Comparison of ENCODE assay signal across 28 cellular contexts in the genomic region with DNA sequence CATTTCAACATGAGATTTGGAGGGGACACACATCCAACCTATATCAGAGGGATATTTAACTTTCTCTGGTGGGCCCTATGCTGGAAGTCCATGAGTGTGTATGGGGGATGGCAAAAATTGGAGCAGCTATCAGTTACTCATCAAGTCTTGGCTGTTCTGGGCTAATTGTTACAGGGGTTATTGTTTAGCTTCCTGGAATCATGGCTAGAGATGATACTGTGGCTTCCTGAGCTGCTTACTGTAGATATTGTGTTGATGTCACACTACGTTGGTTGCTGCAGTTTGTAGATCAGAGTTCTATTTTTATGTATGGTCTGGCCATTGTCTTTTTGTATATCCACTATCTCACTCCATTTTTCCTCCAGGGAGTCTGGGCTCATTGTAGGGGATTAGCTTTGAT. TPM values are rescaled to one million over a fixed set of nuclear protein-coding genes. Genes with fewer than 3 reads are reported as not detected.
DNase-seq lines count a peak whose midpoint lies in the region; FAIRE-seq and TF ChIP-seq lines count a peak whose summit lies in the region.
"Had no signal": no experiment of that assay in that cellular context is flagged by ENCODE, and none has a peak within 500 bp of the region (broad histone marks: within the 10 kb centered on the region; RNA-seq: fewer than 3 reads in every experiment).

No MANE protein-coding gene starts in this region.

- H3K23me2 ChIP-seq in H1 (ENCODE audit: low read depth, low read length): peaks cover 2% of the 10 kb centered on the region; the same call in 1 of the 2 replicates

- H3K9ac ChIP-seq in H1 (replicated peaks in 1 of 4; ENCODE audit: extremely low read depth in 1 of 4, low read depth in 3 of 4, low read length in 3 of 4): no peak overlapping the region
- H3K9ac ChIP-seq: BLaER1 had no signal

- TF ChIP-seq EP300 in H1 (IDR thresholded peaks at IDR 0.05; ENCODE audit: borderline replicate concordance in 1 of 2, low read depth in 2 of 2, low read length in 2 of 2): no peak

- FAIRE-seq in H1 (lab: Jason Lieb, UNC): no peak
- FAIRE-seq: A549, GM12878, GM12892, GM18507 had no signal

- no peak overlapping the region for H3K23ac ChIP-seq in H1 (ENCODE audit: insufficient read length)

- POLR2A ChIA-PET in H1 (lab: Charles Lee; ENCODE audit: partially characterized antibody): interaction anchor here (1.0 kb wide), 1 partner anchor 12 kb away, joined by 3 read pairs; no protein-coding TSS in a partner anchor

- H3K79me1 ChIP-seq in H1 (ENCODE audit: low read depth, low read length): no peaks in the 10 kb centered on the region

- no peak overlapping the region for H2BK120ac ChIP-seq in H1 (replicated peaks; ENCODE audit: low read depth, low read length)

- H3K4ac ChIP-seq in H1 (replicated peaks; ENCODE audit: insufficient read length, low read depth, low read length): no peak overlapping the region

- H3K4me3 ChIP-seq in ACC112 (ENCODE audit: low read depth, low read length): no peak overlapping the region
- H3K4me3 ChIP-seq in H1 (ENCODE audit: extremely low read depth in 1 of 4, insufficient read depth in 2 of 4, low read depth in 3 of 4, low read length in 4 of 4): no peak overlapping the region
- H3K4me3 ChIP-seq in neutrophil (ENCODE audit: low read depth in 1 of 2, low read length in 1 of 2): no peak overlapping the region
- no peak overlapping the region for H3K4me3 ChIP-seq in prostate gland
- H3K4me3 ChIP-seq: A549, BLaER1, GM12878 had no signal

- H2BK20ac ChIP-seq in H1 (ENCODE audit: low read length): peak overlapping the region; percentile 72; the same call in 1 of the 2 replicates

- DNase-seq in H1 (ENCODE audit: low read depth in 1 of 2, low spot score in 2 of 2): no peak
- no peak for DNase-seq in prostate gland (ENCODE audit: low spot score)
- DNase-seq in activated naive CD4-positive, alpha-beta T cell treated with anti-CD3 and anti-CD28 coated beads, Interleukin-2, amount 50 U/mL, for 16 hours: no peak
- DNase-seq: ACHN; BE2C; C1 segment of cervical spinal cord; CD4-positive, alpha-beta memory T cell; CD4-positive, CD25-positive, alpha-beta regulatory T cell; CD8-positive, alpha-beta memory T cell; COR-L47; DMS 273 treated with DMSO at 0.1 percent for 48 hours; DMS153; DMS53; DMS79; DND-41; EL; GDM1 had no signal

- TF ChIP-seq CTCF in H1 (IDR thresholded peaks at IDR 0.05; ENCODE audit: control extremely low read depth in 1 of 3, insufficient read depth in 1 of 3, low read depth in 1 of 3, low read length in 3 of 3) (no peak), neutrophil (IDR thresholded peaks at IDR 0.05) (no peak), prostate gland (IDR thresholded peaks at IDR 0.05) (no peak)

- no peak overlapping the region for H3K56ac ChIP-seq in H1 (replicated peaks; ENCODE audit: insufficient read length, low read depth, low read length)

- H4K8ac ChIP-seq in H1 (ENCODE audit: extremely low read depth, insufficient read depth, low read length): no peak overlapping the region

- TF ChIP-seq POLR2A in H1 (IDR thresholded peaks at IDR 0.05; ENCODE audit: control extremely low read depth in 1 of 2, low read depth in 2 of 2, low read length in 2 of 2) (no peak), prostate gland (IDR thresholded peaks at IDR 0.05) (no peak)

- H4K5ac ChIP-seq in H1 (ENCODE audit: insufficient read length, low read depth, low read length): no peak overlapping the region

- H3K9me3 ChIP-seq in H1 (ENCODE audit: insufficient read depth in 2 of 2, low read depth in 1 of 2, low read length in 1 of 2): peaks cover 5 to 19% of the 10 kb centered on the region in 2 experiments
- no peaks in the 10 kb centered on the region for H3K9me3 ChIP-seq in neutrophil
- H3K9me3 ChIP-seq in prostate gland: no peaks in the 10 kb centered on the region
- H3K9me3 ChIP-seq: BE2C had no signal

- CTCF ChIA-PET in H1 (lab: Charles Lee; ENCODE audit: partially characterized antibody): interaction anchor here (0.6 to 0.8 kb wide), 2 partner anchors 14 to 140 kb away, joined by 3 to 4 read pairs; no protein-coding TSS in a partner anchor

- WGBS in H1 (ENCODE audit: extremely low coverage in 1 of 2, insufficient coverage in 1 of 2, insufficient read length in 1 of 2, insufficient replicate concordance in 2 of 2, low coverage in 1 of 2, low lambda C conversion rate in 2 of 2, missing lambda C conversion rate in 1 of 2), 2 experiments: 94% methylated on average over 1 of the region's 1 CpG; no CpG with 5 or more reads in 1 of the 2 experiments
- 100% methylated on average over 1 of the region's 1 CpG for WGBS in prostate gland

- H3K4me2 ChIP-seq in H1 (ENCODE audit: insufficient read depth in 1 of 2, low read depth in 2 of 2, low read length in 2 of 2): no peak overlapping the region
- H3K4me2 ChIP-seq: A549, BLaER1 had no signal

- no peaks in the 10 kb centered on the region; the same call in 1 of the 2 replicates for H3K36me3 ChIP-seq in ACC112 (ENCODE audit: insufficient read depth, low read length)
- no peaks in the 10 kb centered on the region for H3K36me3 ChIP-seq in H1 (ENCODE audit: control insufficient read depth in 2 of 4, insufficient read depth in 4 of 4, low read length in 3 of 4)
- no peaks in the 10 kb centered on the region for H3K36me3 ChIP-seq in neutrophil
- H3K36me3 ChIP-seq in prostate gland: no peaks in the 10 kb centered on the region
- H3K36me3 ChIP-seq: BE2C, BLaER1 had no signal

- peaks cover 41% of the 10 kb centered on the region for H3K4me1 ChIP-seq in ACC112 (ENCODE audit: control insufficient read depth, insufficient read depth, low read length, unreplicated experiment)
- peaks cover 0 to 10% (median 5%) of the 10 kb centered on the region in 4 experiments; a peak in 6 of 7 replicates for H3K4me1 ChIP-seq in H1 (replicated peaks in 1 of 4; ENCODE audit: control insufficient read depth in 3 of 4, insufficient read depth in 4 of 4, low read length in 3 of 4)
- peaks cover 43 to 54% of the 10 kb centered on the region in 2 experiments for H3K4me1 ChIP-seq in neutrophil (ENCODE audit: control insufficient read depth in 1 of 2, insufficient read depth in 1 of 2, low read depth in 1 of 2, low read length in 1 of 2)
- no peaks in the 10 kb centered on the region for H3K4me1 ChIP-seq in prostate gland (replicated peaks)
- H3K4me1 ChIP-seq: A549, BE2C had no signal

- TF ChIP-seq RAD21 in H1 (IDR thresholded peaks at IDR 0.05 in 1 of 2, conservative IDR thresholded peaks at IDR 0.05 in 1 of 2; ENCODE audit: low read depth in 2 of 2, low read length in 2 of 2): no peak

- no peak overlapping the region for H2AK5ac ChIP-seq in H1 (ENCODE audit: low read depth, low read length)

- H3K27me3 ChIP-seq in ACC112 (ENCODE audit: insufficient read depth, low read length) (no peaks in the 10 kb centered on the region), H1 (replicated peaks in 1 of 4; ENCODE audit: control insufficient read depth in 3 of 4, extremely low read depth in 1 of 4, insufficient read depth in 3 of 4, low read length in 3 of 4) (no peaks in the 10 kb centered on the region), neutrophil (no peaks in the 10 kb centered on the region), prostate gland (replicated peaks; ENCODE audit: insufficient read depth) (no peaks in the 10 kb centered on the region)
- H3K27me3 ChIP-seq: BE2C, BLaER1 had no signal

- no peak overlapping the region for H2BK15ac ChIP-seq in H1 (ENCODE audit: low read length)

- no peak overlapping the region for H4K91ac ChIP-seq in H1 (replicated peaks; ENCODE audit: insufficient read length, low read length)

- no peaks in the 10 kb centered on the region for H4K20me1 ChIP-seq in H1 (replicated peaks in 1 of 2; ENCODE audit: control insufficient read depth in 1 of 2, insufficient read depth in 2 of 2, low read length in 2 of 2)
- H4K20me1 ChIP-seq: BLaER1 had no signal

- peak overlapping the region; percentile 75; the same call in 1 of the 2 replicates for H2BK12ac ChIP-seq in H1 (ENCODE audit: low read depth, low read length)

- H3K79me2 ChIP-seq in ACC112 (ENCODE audit: control insufficient read depth, insufficient read depth, low read length, unreplicated experiment) (no peaks in the 10 kb centered on the region), H1 (ENCODE audit: control insufficient read depth in 1 of 2, insufficient read depth in 2 of 2, low read length in 2 of 2) (no peaks in the 10 kb centered on the region)

- H2BK5ac ChIP-seq in H1 (ENCODE audit: low read depth, low read length): peak overlapping the region; percentile 75; the same call in 1 of the 2 replicates

- H3K14ac ChIP-seq in H1 (ENCODE audit: insufficient read length): no peak overlapping the region

- intact Hi-C loops in prostate gland (cut with DNase I): no loop called here

- H3K27ac ChIP-seq in ACC112 (ENCODE audit: low read depth, low read length): peak overlapping the region; percentile 77; the same call in 1 of the 2 replicates
- no peak overlapping the region for H3K27ac ChIP-seq in H1 (ENCODE audit: low read depth, low read length)
- H3K27ac ChIP-seq in neutrophil: peak overlapping the region; percentile 90
- no peak overlapping the region for H3K27ac ChIP-seq in prostate gland
- H3K27ac ChIP-seq: 22Rv1, A549, BLaER1 had no signal

- no peak overlapping the region for H3K18ac ChIP-seq in H1 (ENCODE audit: extremely low read depth, low read length)

- no peak overlapping the region for H2AFZ ChIP-seq in ACC112 (ENCODE audit: low read length, unreplicated experiment)
- no peak overlapping the region for H2AFZ ChIP-seq in H1 (ENCODE audit: low read length)

TF ChIP-seq in H1, 55 proteins besides CTCF, POLR2A, EP300 and RAD21 (continues in another document):
- TF ChIP-seq TAF1 (IDR thresholded peaks at IDR 0.05; ENCODE audit: low read depth, low read length) (no peak), KDM5A (IDR thresholded peaks at IDR 0.05; ENCODE audit: low read length) (no peak), CTBP2 (IDR thresholded peaks at IDR 0.05; ENCODE audit: borderline replicate concordance, insufficient read depth, insufficient read length, low read length) (no peak), YY1 (IDR thresholded peaks at IDR 0.05; ENCODE audit: low read depth, low read length) (no peak), EZH2 (IDR thresholded peaks at IDR 0.05; ENCODE audit: low read depth, low read length, severe bottlenecking) (no peak), POLR2AphosphoS5 (IDR thresholded peaks at IDR 0.05; ENCODE audit: low read depth, low read length) (no peak), TAF7 (optimal IDR thresholded peaks at IDR 0.05; ENCODE audit: borderline replicate concordance, low read depth, low read length) (no peak)

RNA-seq across cellular contexts. Expression of a gene that starts 20.9 kb away (rescaled TPM):
- total RNA-seq in H1 (2021; fragmentation: NEBNext Ultra II Directional; extraction: Animal tissue kit (Norgen Biotek cat#: 25700)): not detected in 2 replicates
- polyA plus RNA-seq in H1 (2011; rRNA removed): 0.06 TPM in 1 of 2 replicates, not detected in the other
- 0.13 TPM for polyA plus RNA-seq in H1 (2011; cell fraction: cytosol; rRNA removed)
- polyA plus RNA-seq in H1 (2011; cell fraction: nucleus; rRNA removed): not detected
- polyA plus RNA-seq in H1 (2012, experiment 1 of 2): not detected in 4 replicates
- not detected for polyA plus RNA-seq in H1 (2012, experiment 2 of 2)
- 0.08 TPM for polyA plus RNA-seq in H1 (2013, experiment 1 of 2)
- 0.02 TPM for polyA plus RNA-seq in H1 (2013, experiment 2 of 2)
- polyA minus RNA-seq in H1 (2011; rRNA and poly(A)+ RNA removed): not detected in 2 replicates
- polyA minus RNA-seq in H1 (2011; cell fraction: cytosol; rRNA and poly(A)+ RNA removed): not detected
- polyA minus RNA-seq in H1 (2011; cell fraction: nucleus; rRNA and poly(A)+ RNA removed): not detected
- 10 to 100 TPM in 1 of 2 donors, 1 to 10 TPM in 1; 6.9 to 11.4 TPM for total RNA-seq in prostate gland
- total RNA-seq: A172; CD4-positive, alpha-beta memory T cell; Daoy; G401 had no signal
- polyA plus RNA-seq: CD8-positive, alpha-beta memory T cell had no signal

Comparison
In these comparisons a context has a peak if more than half of its experiments do, and no peak if none do; other contexts are left out.
1. H3K27ac ChIP-seq: peak in ACC112 (single experiment) and neutrophil (single experiment); none in H1 (single experiment) and prostate gland (0 of 2).